In genomic region chr4:139951051-139951450, GRCh38 we compare ENCODE assay signal across 9 cellular contexts.
A peak's percentile ranks its signal among the peaks of the same experiment; 100 is the strongest.
DNase-seq lines count a peak whose midpoint lies in the region; ATAC-seq and TF ChIP-seq lines count a peak whose summit lies in the region.
"Had no signal": no experiment of that assay in that cellular context is flagged by ENCODE, and none has a peak within 500 bp of the region (broad histone marks: within the 10 kb centered on the region; RNA-seq: fewer than 3 reads in every experiment).

No MANE protein-coding gene starts in this region.

- peaks cover 3% of the 10 kb centered on the region for H3K9me3 Mint-ChIP-seq in activated naive CD8-positive, alpha-beta T cell treated with anti-CD3 and anti-CD28 coated beads for 36 hours
- peaks cover 28% of the 10 kb centered on the region for H3K9me3 Mint-ChIP-seq in nephron progenitor cell

- H3K27me3 Mint-ChIP-seq in activated naive CD8-positive, alpha-beta T cell treated with anti-CD3 and anti-CD28 coated beads for 36 hours = no peaks in the 10 kb centered on the region
- no peaks in the 10 kb centered on the region for H3K27me3 Mint-ChIP-seq in nephron progenitor cell (ENCODE audit: low read depth, poor library complexity)

- ATAC-seq in GM18511 (IDR thresholded peaks at IDR 0.05; ENCODE audit: unreplicated experiment) (peak; percentile 19), HG03342 (IDR thresholded peaks at IDR 0.05; ENCODE audit: unreplicated experiment) (peak; percentile 6), HG02981 (IDR thresholded peaks at IDR 0.05; ENCODE audit: unreplicated experiment) (no peak), GM21447 (IDR thresholded peaks at IDR 0.05; ENCODE audit: unreplicated experiment) (no peak)
- ATAC-seq: PC-3 had no signal

- peak; percentile 42 for DNase-seq in activated naive CD8-positive, alpha-beta T cell treated with anti-CD3 and anti-CD28 coated beads for 36 hours
- DNase-seq in nephron progenitor cell (no peak), HCEC 1CT (no peak), cortex of kidney (lab: John Stamatoyannopoulos, UW) (no peak)
- DNase-seq: PC-3 had no signal

- peaks cover 2% of the 10 kb centered on the region for H3K36me3 Mint-ChIP-seq in activated naive CD8-positive, alpha-beta T cell treated with anti-CD3 and anti-CD28 coated beads for 36 hours
- H3K36me3 Mint-ChIP-seq in nephron progenitor cell (ENCODE audit: low read depth) = peaks cover 43% of the 10 kb centered on the region

- H3K4me3 Mint-ChIP-seq in activated naive CD8-positive, alpha-beta T cell treated with anti-CD3 and anti-CD28 coated beads for 36 hours = peak overlapping the region; percentile 37
- H3K4me3 Mint-ChIP-seq in nephron progenitor cell = no peak overlapping the region

- no peak for TF ChIP-seq CTCF in nephron progenitor cell (IDR thresholded peaks at IDR 0.05)

- peak overlapping the region; percentile 80 for H3K27ac Mint-ChIP-seq in activated naive CD8-positive, alpha-beta T cell treated with anti-CD3 and anti-CD28 coated beads for 36 hours
- H3K27ac Mint-ChIP-seq in nephron progenitor cell = peak overlapping the region; percentile 90

- H3K4me1 Mint-ChIP-seq in activated naive CD8-positive, alpha-beta T cell treated with anti-CD3 and anti-CD28 coated beads for 36 hours = peaks cover 29% of the 10 kb centered on the region
- peaks cover 33% of the 10 kb centered on the region for H3K4me1 Mint-ChIP-seq in nephron progenitor cell

Comparison
In these comparisons a context has a peak if more than half of its experiments do, and no peak if none do; other contexts are left out.
1. ATAC-seq: peak in GM18511 (single experiment) and HG03342 (single experiment); none in HG02981 (single experiment) and GM21447 (single experiment).